Comparison of ENCODE assay signal across 8 cellular contexts in genomic region chr5:39948867-39949468, GRCh38.
A peak's percentile ranks its signal among the peaks of the same experiment; 100 is the strongest.
DNase-seq lines count a peak whose midpoint lies in the region; ATAC-seq, FAIRE-seq and TF ChIP-seq lines count a peak whose summit lies in the region.

No MANE protein-coding gene starts in this region.

- TF ChIP-seq CTCF in D721Med (IDR thresholded peaks at IDR 0.05; ENCODE audit: insufficient read depth, missing control alignments), result peak; percentile 69
- peak; percentile 93 for TF ChIP-seq CTCF in PC-3 (conservative IDR thresholded peaks at IDR 0.05; ENCODE audit: low read depth, low read length)
- TF ChIP-seq CTCF in parathyroid adenoma (IDR thresholded peaks at IDR 0.05), result peak; percentile 47

- intact Hi-C loops in PC-3 (cut with micrococcal nuclease), result loop anchor here (1.0 to 5.0 kb wide), 8 partner anchors 93 to 788 kb away; no protein-coding TSS in a partner anchor
- intact Hi-C loops in aorta (cut with DNase I), result loop anchor here (2.0 to 5.0 kb wide), 2 partner anchors 738 to 740 kb away; no protein-coding TSS in a partner anchor

- no peak overlapping the region for H3K27ac ChIP-seq in PC-3 (ENCODE audit: low read length)
- no peak overlapping the region for H3K27ac ChIP-seq in parathyroid adenoma
- H3K27ac ChIP-seq in aorta (ENCODE audit: low read depth in 1 of 2, low read length in 2 of 2), result no peak overlapping the region

- H3K36me3 Mint-ChIP-seq in activated T-cell treated with anti-CD3 and anti-CD28 coated beads, Interleukin-2, amount 50 U/mL, for 4 hours (ENCODE audit: insufficient read depth), result no peaks in the 10 kb centered on the region

- H3K27me3 ChIP-seq in PC-3 (ENCODE audit: low read length) (no peaks in the 10 kb centered on the region), parathyroid adenoma (ENCODE audit: control insufficient read depth, insufficient read depth, low read length) (no peaks in the 10 kb centered on the region), aorta (ENCODE audit: control insufficient read depth in 1 of 2, insufficient read depth in 2 of 2, low read length in 1 of 2) (no peaks in the 10 kb centered on the region)

- no peak overlapping the region for H3K4me3 ChIP-seq in PC-3 (ENCODE audit: low read length)
- H3K4me3 ChIP-seq in parathyroid adenoma (ENCODE audit: low read depth, low read length), result no peak overlapping the region
- H3K4me3 ChIP-seq in aorta (ENCODE audit: low read length in 2 of 2), result no peak overlapping the region

- H3K4me1 ChIP-seq in PC-3 (ENCODE audit: insufficient read depth, low read length) (no peaks in the 10 kb centered on the region), parathyroid adenoma (no peaks in the 10 kb centered on the region), aorta (ENCODE audit: control insufficient read depth in 1 of 2, insufficient read depth in 2 of 2, low read length in 2 of 2) (no peaks in the 10 kb centered on the region)

- BruUV-seq in PC-3 (replicated peaks; lab: Mats Ljungman, UMichigan), result no TSS peak

- H3K79me2 ChIP-seq in PC-3 (ENCODE audit: low read length) (no peaks in the 10 kb centered on the region), parathyroid adenoma (no peaks in the 10 kb centered on the region)

- POLR2A ChIA-PET in PC-3 (lab: Charles Lee; ENCODE audit: unreplicated experiment), result no interaction called here

- H3F3A ChIP-seq in PC-3 (ENCODE audit: low read length, unreplicated experiment), result no peaks in the 10 kb centered on the region

- peak; percentile 90 for ATAC-seq in GM21390 (IDR thresholded peaks at IDR 0.05; ENCODE audit: unreplicated experiment)
- peak; percentile 81 for ATAC-seq in PC-3
- peak; percentile 88 to 90 for ATAC-seq in activated T-cell treated with anti-CD3 and anti-CD28 coated beads, Interleukin-2, amount 50 U/mL, for 4 hours
- ATAC-seq in aorta (ENCODE audit: low FRiP score), result peak; percentile 68

- H3K27me3 Mint-ChIP-seq in activated T-cell treated with anti-CD3 and anti-CD28 coated beads, Interleukin-2, amount 50 U/mL, for 4 hours (ENCODE audit: low read depth), result no peaks in the 10 kb centered on the region

- no peak overlapping the region for H2AFZ ChIP-seq in PC-3 (ENCODE audit: low read length)
- H2AFZ ChIP-seq in parathyroid adenoma, result no peak overlapping the region

- no peaks in the 10 kb centered on the region for H3K9me2 ChIP-seq in PC-3 (replicated peaks; ENCODE audit: low read length)

- DNase-seq in D721Med (ENCODE audit: insufficient read length, low spot score), result no peak
- peak; percentile 88 for DNase-seq in HT-29 (ENCODE audit: low spot score)
- DNase-seq in PC-3, result peak; percentile 89
- peak; percentile 47 for DNase-seq in activated T-cell treated with anti-CD3 and anti-CD28 coated beads, Interleukin-2, amount 50 U/mL, for 4 hours
- DNase-seq in fibroblast of the conjunctiva (ENCODE audit: low read depth), result peak; percentile 71
- no peak for DNase-seq in aorta

- H3K9me3 Mint-ChIP-seq in activated T-cell treated with anti-CD3 and anti-CD28 coated beads, Interleukin-2, amount 50 U/mL, for 4 hours, result peaks cover 4% of the 10 kb centered on the region

- H3K4me3 Mint-ChIP-seq in activated T-cell treated with anti-CD3 and anti-CD28 coated beads, Interleukin-2, amount 50 U/mL, for 4 hours, result no peak overlapping the region

- peaks cover 3% of the 10 kb centered on the region for H3K4me1 Mint-ChIP-seq in activated T-cell treated with anti-CD3 and anti-CD28 coated beads, Interleukin-2, amount 50 U/mL, for 4 hours (ENCODE audit: low read depth)

- H3K36me3 ChIP-seq in PC-3 (ENCODE audit: low read depth, low read length), result no peaks in the 10 kb centered on the region
- no peaks in the 10 kb centered on the region for H3K36me3 ChIP-seq in parathyroid adenoma (ENCODE audit: control insufficient read depth, insufficient read depth, low read length)
- no peaks in the 10 kb centered on the region for H3K36me3 ChIP-seq in aorta (ENCODE audit: control insufficient read depth in 1 of 2, insufficient read depth in 2 of 2, low read length in 1 of 2)

- H3K9ac ChIP-seq in PC-3 (ENCODE audit: low read length) (no peak overlapping the region), parathyroid adenoma (no peak overlapping the region)

- H3K4me2 ChIP-seq in PC-3 (ENCODE audit: low read length) (no peak overlapping the region), parathyroid adenoma (ENCODE audit: low read length) (no peak overlapping the region)

- no peaks in the 10 kb centered on the region for H4K20me1 ChIP-seq in PC-3 (ENCODE audit: low read length)

- H3K9me3 ChIP-seq in PC-3 (ENCODE audit: low read length), result no peaks in the 10 kb centered on the region
- H3K9me3 ChIP-seq in parathyroid adenoma (ENCODE audit: control insufficient read depth, low read length), result no peaks in the 10 kb centered on the region
- H3K9me3 ChIP-seq in aorta (ENCODE audit: control insufficient read depth, low read length), result no peaks in the 10 kb centered on the region

- 42 to 49% methylated on average over 2 of the region's 2 CpGs for WGBS in aorta, 2 donors

- FAIRE-seq in D721Med (lab: Jason Lieb, UNC), result peak; percentile 67

- CTCF ChIA-PET in PC-3 (lab: Charles Lee), result interaction anchor here (0.5 to 1.1 kb wide), 4 partner anchors 216 to 603 kb away, joined by 3 to 6 read pairs (median 4); no protein-coding TSS in a partner anchor

Comparison
In these comparisons a context has a peak if more than half of its experiments do, and no peak if none do; other contexts are left out.
1. DNase-seq: peak in HT-29 (single experiment), PC-3 (single experiment), activated T-cell treated with anti-CD3 and anti-CD28 coated beads, Interleukin-2, amount 50 U/mL, for 4 hours (single experiment) and fibroblast of the conjunctiva (single experiment); none in D721Med (single experiment) and aorta (0 of 2).
2. Peak in every context shown above with its lines, with median percentiles within 50 percentile points of each other: CTCF ChIP-seq and ATAC-seq.